ENCODE assay signal across 13 cellular contexts in the genomic region with DNA sequence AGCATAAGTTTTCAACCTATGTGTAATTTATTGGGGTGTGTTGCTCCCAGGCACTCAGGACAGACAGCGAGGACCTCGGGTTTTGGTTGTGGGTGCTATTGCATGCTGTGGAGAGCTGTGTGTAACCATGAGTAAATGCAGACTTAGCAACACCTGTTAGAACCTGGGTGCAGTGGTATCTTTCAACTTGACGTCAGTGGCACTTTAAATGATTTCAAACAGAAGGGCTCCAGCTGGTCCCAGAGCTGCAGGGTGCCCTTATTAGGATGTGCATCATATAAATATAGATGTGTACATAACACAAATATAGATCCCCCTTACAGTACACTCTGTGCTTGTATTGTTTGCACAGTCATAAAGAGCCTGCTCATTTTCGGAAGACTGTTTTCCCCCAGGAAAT.
DNase-seq lines count a peak whose midpoint lies in the region; ATAC-seq and TF ChIP-seq lines count a peak whose summit lies in the region.
"Had no signal": no experiment of that assay in that cellular context is flagged by ENCODE, and none has a peak within 500 bp of the region (broad histone marks: within the 10 kb centered on the region; RNA-seq: fewer than 3 reads in every experiment).

No MANE protein-coding gene starts in this region.

- peaks cover under 1% of the 10 kb centered on the region for H3K9me3 Mint-ChIP-seq in osteocyte (ENCODE audit: unreplicated experiment)
- H3K9me3 Mint-ChIP-seq: activated CD4-positive, alpha-beta T cell treated with anti-CD3 and anti-CD28 coated beads, Interleukin-2, amount 10 ng/mL, durations not matched to agents 7 days and 5 days; CD4-positive, alpha-beta T cell; endodermal cell had no signal

- H3K36me3 Mint-ChIP-seq in osteocyte (ENCODE audit: unreplicated experiment) = no peaks in the 10 kb centered on the region

- peak overlapping the region; percentile 23 for H3K27ac Mint-ChIP-seq in osteocyte (ENCODE audit: unreplicated experiment)
- H3K27ac Mint-ChIP-seq: activated CD4-positive, alpha-beta T cell treated with anti-CD3 and anti-CD28 coated beads, Interleukin-2, amount 10 ng/mL, durations not matched to agents 7 days and 5 days; CD4-positive, alpha-beta T cell; endodermal cell; nephron progenitor cell had no signal

- no peaks in the 10 kb centered on the region for H3K27me3 Mint-ChIP-seq in osteocyte (ENCODE audit: unreplicated experiment)
- H3K27me3 Mint-ChIP-seq: CD4-positive, alpha-beta T cell had no signal

- in situ Hi-C loops in KBM-7 (cut with MboI; ENCODE audit: low pct_unique_long_range_greater_than_20kb, low sequenced_read_pairs) = no loop called here
- in situ Hi-C loops in GM13977 (cut with MboI; ENCODE audit: low pct_unique_long_range_greater_than_20kb, low sequenced_read_pairs, unreplicated experiment) = no loop called here

- peak overlapping the region; percentile 47; the same call in 1 of the 2 replicates for H3K27ac ChIP-seq in RWPE1

- POLR2A ChIA-PET in RWPE1 (lab: Yijun Ruan, JAX; ENCODE audit: low non-redundant PET) = no interaction called here

- DNase-seq in NCI-H187 treated with DMSO at 0.1 percent for 48 hours (lab: John Stamatoyannopoulos, UW) = peak; percentile 40
- DNase-seq in RWPE1 (ENCODE audit: low spot score) = peak; percentile 15
- DNase-seq in osteocyte (ENCODE audit: extremely low spot score, unreplicated experiment) = no peak
- DNase-seq in medulla oblongata (ENCODE audit: extremely low spot score) = no peak
- DNase-seq in KBM-7 = no peak
- no peak for DNase-seq in GM13977 (ENCODE audit: low spot score)
- DNase-seq: activated CD4-positive, alpha-beta T cell treated with anti-CD3 and anti-CD28 coated beads, Interleukin-2, amount 10 ng/mL, durations not matched to agents 7 days and 5 days; CD4-positive, alpha-beta T cell; endodermal cell; Karpas-422; nephron progenitor cell; SW 1271 had no signal

- CTCF ChIA-PET in RWPE1 (lab: Yijun Ruan, JAX) = interaction anchor here (0.6 kb wide), 1 partner anchor 1656 kb away, joined by 3 read pairs; no protein-coding TSS in a partner anchor

- peaks cover 79% of the 10 kb centered on the region for H3K4me1 Mint-ChIP-seq in osteocyte (ENCODE audit: unreplicated experiment)
- H3K4me1 Mint-ChIP-seq: activated CD4-positive, alpha-beta T cell treated with anti-CD3 and anti-CD28 coated beads, Interleukin-2, amount 10 ng/mL, durations not matched to agents 7 days and 5 days; endodermal cell had no signal

- ATAC-seq in GM18868 (IDR thresholded peaks at IDR 0.05; ENCODE audit: unreplicated experiment) = peak; percentile 83

- TF ChIP-seq CTCF in RWPE1 (conservative IDR thresholded peaks at IDR 0.05; ENCODE audit: low read depth) = no peak
- TF ChIP-seq CTCF in osteocyte (IDR thresholded peaks at IDR 0.05) = no peak
- TF ChIP-seq CTCF in GM13977 (IDR thresholded peaks at IDR 0.05; ENCODE audit: extremely low read depth, insufficient read depth, missing control alignments) = no peak

- no peak overlapping the region for H3K4me3 Mint-ChIP-seq in osteocyte (ENCODE audit: unreplicated experiment)
- H3K4me3 Mint-ChIP-seq: activated CD4-positive, alpha-beta T cell treated with anti-CD3 and anti-CD28 coated beads, Interleukin-2, amount 10 ng/mL, durations not matched to agents 7 days and 5 days; CD4-positive, alpha-beta T cell; endodermal cell; nephron progenitor cell had no signal

Comparison
In these comparisons a context has a peak if more than half of its experiments do, and no peak if none do; other contexts are left out.
1. DNase-seq: peak in NCI-H187 treated with DMSO at 0.1 percent for 48 hours (single experiment) and RWPE1 (single experiment); none in osteocyte (single experiment), medulla oblongata (single experiment), KBM-7 (single experiment) and GM13977 (single experiment).